In the genomic region with DNA sequence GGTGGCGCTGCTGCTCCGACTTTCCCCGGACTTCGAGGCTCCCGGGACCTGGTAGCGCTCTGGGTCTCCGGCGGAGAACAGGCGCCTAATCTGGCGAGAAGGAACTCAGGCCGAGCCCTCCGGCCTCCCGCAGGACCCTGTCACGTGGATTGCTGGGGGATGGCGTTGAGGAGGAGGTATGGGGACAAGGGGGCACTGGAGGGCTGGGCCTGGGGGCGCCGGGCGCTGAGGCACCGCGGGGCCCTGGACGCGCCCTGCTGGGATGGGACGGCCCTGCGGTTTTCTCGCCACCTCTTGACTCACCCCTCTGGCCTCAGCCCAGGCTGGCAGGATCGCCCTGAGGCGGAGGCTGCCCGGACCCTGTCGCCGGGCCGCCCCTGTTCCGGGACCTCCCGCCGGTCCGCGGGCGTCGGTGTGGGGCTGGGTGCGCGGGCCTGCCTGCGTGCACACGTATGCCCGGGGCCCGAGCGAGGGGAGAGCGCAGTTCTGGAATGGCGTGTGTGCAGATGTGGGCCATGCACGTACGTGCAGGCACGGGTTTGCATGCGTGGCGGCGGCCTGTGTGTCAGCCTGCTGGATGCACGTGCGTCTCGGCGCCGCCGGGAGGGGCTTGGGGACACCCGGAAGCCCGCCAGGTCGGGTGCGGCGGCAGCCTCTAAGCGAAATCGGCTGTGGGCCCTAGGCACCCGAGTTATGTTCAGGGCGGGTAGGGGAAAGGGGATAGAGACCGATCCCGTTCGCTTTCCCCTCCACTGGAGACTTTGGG, we compare ENCODE assay signal across 8 cellular contexts. TPM values are rescaled to one million over a fixed set of nuclear protein-coding genes. Genes with fewer than 3 reads are reported as not detected.
A peak's percentile ranks its signal among the peaks of the same experiment; 100 is the strongest.
DNase-seq lines count a peak whose midpoint lies in the region; ATAC-seq, FAIRE-seq and TF ChIP-seq lines count a peak whose summit lies in the region.

No MANE protein-coding gene starts in this region.

- H4K8ac ChIP-seq in H1 (ENCODE audit: extremely low read depth, insufficient read depth, low read length): peak overlapping the region; percentile 45

- no peak overlapping the region; the same call in 1 of the 2 replicates for H2BK5ac ChIP-seq in H1 (ENCODE audit: low read depth, low read length)

- H3K56ac ChIP-seq in H1 (replicated peaks; ENCODE audit: insufficient read length, low read depth, low read length): peak overlapping the region; percentile 71

- H3K4me1 ChIP-seq in H1 (replicated peaks in 1 of 4; ENCODE audit: control insufficient read depth in 3 of 4, insufficient read depth in 4 of 4, low read length in 3 of 4): peaks cover 0 to 38% (median 20%) of the 10 kb centered on the region in 4 experiments; a peak in 6 of 7 replicates

- H3K79me2 ChIP-seq in H1 (ENCODE audit: control insufficient read depth in 1 of 2, insufficient read depth in 2 of 2, low read length in 2 of 2): peaks cover 19 to 51% of the 10 kb centered on the region in 2 experiments; a peak in 3 of 4 replicates

- no peak for FAIRE-seq in H1 (lab: Jason Lieb, UNC)

- H2AFZ ChIP-seq in H1 (ENCODE audit: low read length): no peak overlapping the region; the same call in 1 of the 2 replicates

- peak; percentile 30 for ATAC-seq in HG02678 (IDR thresholded peaks at IDR 0.05; ENCODE audit: unreplicated experiment)

- H3K79me1 ChIP-seq in H1 (ENCODE audit: low read depth, low read length): peaks cover 7% of the 10 kb centered on the region

- H3K4me2 ChIP-seq in H1 (ENCODE audit: insufficient read depth in 1 of 2, low read depth in 2 of 2, low read length in 2 of 2): peak overlapping the region; percentile 82 to 94

- peak overlapping the region; percentile 60; the same call in 1 of the 2 replicates for H2BK12ac ChIP-seq in H1 (ENCODE audit: low read depth, low read length)

- H4K91ac ChIP-seq in H1 (replicated peaks; ENCODE audit: insufficient read length, low read length): peak overlapping the region; percentile 62

- H3K36me3 ChIP-seq in H1 (ENCODE audit: control insufficient read depth in 2 of 4, insufficient read depth in 4 of 4, low read length in 3 of 4): peaks cover 0 to 7% (median 5%) of the 10 kb centered on the region in 4 experiments; a peak in 6 of 8 replicates

- H3K14ac ChIP-seq in H1 (ENCODE audit: insufficient read length): no peak overlapping the region

- no peak overlapping the region for H2BK20ac ChIP-seq in H1 (ENCODE audit: low read length)

- TF ChIP-seq EP300 in H1 (IDR thresholded peaks at IDR 0.05; ENCODE audit: borderline replicate concordance in 1 of 2, low read depth in 2 of 2, low read length in 2 of 2): no peak

- WGBS in H1 (ENCODE audit: extremely low coverage in 1 of 2, insufficient coverage in 1 of 2, insufficient read length in 1 of 2, insufficient replicate concordance in 2 of 2, low coverage in 1 of 2, low lambda C conversion rate in 2 of 2, missing lambda C conversion rate in 1 of 2), 2 experiments: 1% methylated on average over 57 of the region's 71 CpGs; no CpG with 5 or more reads in 1 of the 2 experiments

- H2AK5ac ChIP-seq in H1 (ENCODE audit: low read depth, low read length): no peak overlapping the region

- H3K9me3 ChIP-seq in H1 (ENCODE audit: insufficient read depth in 2 of 2, low read depth in 1 of 2, low read length in 1 of 2): no peaks in the 10 kb centered on the region

- CTCF ChIA-PET in H1 (lab: Charles Lee; ENCODE audit: partially characterized antibody): interaction anchor here (0.9 to 8.3 kb wide), 24 partner anchors 11 to 207 kb away, joined by 3 to 97 read pairs (median 8); a partner anchor contains a TSS

- H2BK120ac ChIP-seq in H1 (replicated peaks; ENCODE audit: low read depth, low read length): no peak overlapping the region

- peak in 1 of 3 experiments; percentile 4; a peak in 1 of 4 replicates for TF ChIP-seq CTCF in H1 (IDR thresholded peaks at IDR 0.05; ENCODE audit: control extremely low read depth in 1 of 3, insufficient read depth in 1 of 3, low read depth in 1 of 3, low read length in 3 of 3)

- H3K23ac ChIP-seq in H1 (ENCODE audit: insufficient read length): no peak overlapping the region

- DNase-seq in NCI-H146 (lab: John Stamatoyannopoulos, UW): peak; percentile 59
- DNase-seq in NCI-H146 treated with DMSO at 0.1 percent for 48 hours (lab: John Stamatoyannopoulos, UW; ENCODE audit: unreplicated experiment): no peak
- peak; percentile 34 to 83 for DNase-seq in NCI-H526 (lab: John Stamatoyannopoulos, UW)
- DNase-seq in activated CD8-positive, alpha-beta memory T cell treated with anti-CD3 and anti-CD28 coated beads for 4 hours (ENCODE audit: low read depth in 2 of 2): peak; percentile 69 to 78
- no peak for DNase-seq in H1 (ENCODE audit: low read depth in 1 of 2, low spot score in 2 of 2)
- DNase-seq in midbrain (lab: John Stamatoyannopoulos, UW): peak; percentile 48
- DNase-seq in stimulated activated CD8-positive, alpha-beta memory T cell treated with anti-CD3 and anti-CD28 coated beads, Interleukin-4, amount 100 ng/mL, for 24 hours (ENCODE audit: low read depth): peak; percentile 73

- no peak overlapping the region for H2BK15ac ChIP-seq in H1 (ENCODE audit: low read length)

- H3K9ac ChIP-seq in H1 (replicated peaks in 1 of 4; ENCODE audit: extremely low read depth in 1 of 4, low read depth in 3 of 4, low read length in 3 of 4): peak overlapping the region in 3 of 4 experiments; percentile 47 to 63 (median 56); a peak in 6 of 7 replicates

- no peak overlapping the region; the same call in 1 of the 2 replicates for H3K27ac ChIP-seq in H1 (ENCODE audit: low read depth, low read length)

- no peak overlapping the region for H4K5ac ChIP-seq in H1 (ENCODE audit: insufficient read length, low read depth, low read length)

- H3K27me3 ChIP-seq in H1 (replicated peaks in 1 of 4; ENCODE audit: control insufficient read depth in 3 of 4, extremely low read depth in 1 of 4, insufficient read depth in 3 of 4, low read length in 3 of 4): peaks cover 0 to 6% (median 2%) of the 10 kb centered on the region in 4 experiments; a peak in 1 of 7 replicates

- peak overlapping the region; percentile 70 to 89 (median 82) for H3K4me3 ChIP-seq in H1 (ENCODE audit: extremely low read depth in 1 of 4, insufficient read depth in 2 of 4, low read depth in 3 of 4, low read length in 4 of 4)

- peak overlapping the region; percentile 94 for H3K18ac ChIP-seq in H1 (ENCODE audit: extremely low read depth, low read length)

- no peak overlapping the region for H3K4ac ChIP-seq in H1 (replicated peaks; ENCODE audit: insufficient read length, low read depth, low read length)

- no peak for TF ChIP-seq POLR2A in H1 (IDR thresholded peaks at IDR 0.05; ENCODE audit: control extremely low read depth in 1 of 2, low read depth in 2 of 2, low read length in 2 of 2)

- POLR2A ChIA-PET in H1 (lab: Charles Lee; ENCODE audit: partially characterized antibody): interaction anchor here (1.0 to 4.0 kb wide), 17 partner anchors 7 to 245 kb away, joined by 3 to 22 read pairs (median 7); a partner anchor contains a TSS

- peaks cover 28 to 29% of the 10 kb centered on the region in 2 experiments for H4K20me1 ChIP-seq in H1 (replicated peaks in 1 of 2; ENCODE audit: control insufficient read depth in 1 of 2, insufficient read depth in 2 of 2, low read length in 2 of 2)

- H3K23me2 ChIP-seq in H1 (ENCODE audit: low read depth, low read length): peaks cover 17% of the 10 kb centered on the region; the same call in 1 of the 2 replicates

- TF ChIP-seq RAD21 in H1 (IDR thresholded peaks at IDR 0.05 in 1 of 2, conservative IDR thresholded peaks at IDR 0.05 in 1 of 2; ENCODE audit: low read depth in 2 of 2, low read length in 2 of 2): no peak

TF ChIP-seq in H1, 55 proteins besides CTCF, POLR2A, EP300 and RAD21 (continues in another document):
- TF ChIP-seq, protein P1, sequence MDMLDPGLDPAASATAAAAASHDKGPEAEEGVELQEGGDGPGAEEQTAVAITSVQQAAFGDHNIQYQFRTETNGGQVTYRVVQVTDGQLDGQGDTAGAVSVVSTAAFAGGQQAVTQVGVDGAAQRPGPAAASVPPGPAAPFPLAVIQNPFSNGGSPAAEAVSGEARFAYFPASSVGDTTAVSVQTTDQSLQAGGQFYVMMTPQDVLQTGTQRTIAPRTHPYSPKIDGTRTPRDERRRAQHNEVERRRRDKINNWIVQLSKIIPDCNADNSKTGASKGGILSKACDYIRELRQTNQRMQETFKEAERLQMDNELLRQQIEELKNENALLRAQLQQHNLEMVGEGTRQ (IDR thresholded peaks at IDR 0.05; ENCODE audit: low read length): peak; percentile 33; the same call in 1 of the 2 replicates
- no peak for TF ChIP-seq HDAC6 (IDR thresholded peaks at IDR 0.05; ENCODE audit: low read depth, low read length)
- no peak for TF ChIP-seq SIRT6 (IDR thresholded peaks at IDR 0.05; ENCODE audit: low read length)
- no peak for TF ChIP-seq CHD2 (IDR thresholded peaks at IDR 0.05; ENCODE audit: low read length)
- no peak for TF ChIP-seq RNF2 (IDR thresholded peaks at IDR 0.05; ENCODE audit: borderline replicate concordance, low read depth, low read length, missing control alignments, poor library complexity, severe bottlenecking)

RNA-seq across cellular contexts. Expression of a gene that starts 0.8 kb away (rescaled TPM):
- 35.6 and 38.5 TPM in 2 replicates for total RNA-seq in H1 (2021; fragmentation: NEBNext Ultra II Directional; extraction: Animal tissue kit (Norgen Biotek cat#: 25700))
- polyA plus RNA-seq in H1 (2011; rRNA removed): 13.8 and 18.9 TPM in 2 replicates
- 5.7 TPM for polyA plus RNA-seq in H1 (2011; cell fraction: cytosol; rRNA removed)
- 15.1 TPM for polyA plus RNA-seq in H1 (2011; cell fraction: nucleus; rRNA removed)
- 17.6 to 27.7 TPM (median 24.3 TPM) in 4 replicates for polyA plus RNA-seq in H1 (2012, experiment 1 of 2)
- polyA plus RNA-seq in H1 (2012, experiment 2 of 2): 24.9 TPM
- polyA plus RNA-seq in H1 (2013, experiment 1 of 2): 23.9 TPM
- 24.3 TPM for polyA plus RNA-seq in H1 (2013, experiment 2 of 2)
- polyA minus RNA-seq in H1 (2011; rRNA and poly(A)+ RNA removed): 14.5 and 15.8 TPM in 2 replicates
- 23.3 TPM for polyA minus RNA-seq in H1 (2011; cell fraction: cytosol; rRNA and poly(A)+ RNA removed)
- polyA minus RNA-seq in H1 (2011; cell fraction: nucleus; rRNA and poly(A)+ RNA removed): 21.6 TPM

RNA-seq across cellular contexts. Expression of a gene that starts 55.7 kb away (rescaled TPM):
- 0.35 TPM in 1 of 2 replicates, not detected in the other for total RNA-seq in H1 (2021; fragmentation: NEBNext Ultra II Directional; extraction: Animal tissue kit (Norgen Biotek cat#: 25700))
- polyA plus RNA-seq in H1 (2011; rRNA removed): 0.14 and 0.17 TPM in 2 replicates
- 0.22 TPM for polyA plus RNA-seq in H1 (2011; cell fraction: cytosol; rRNA removed)
- polyA plus RNA-seq in H1 (2011; cell fraction: nucleus; rRNA removed): 0.11 TPM
- polyA plus RNA-seq in H1 (2012, experiment 1 of 2): 0.15 to 0.61 TPM (median 0.42 TPM) in 4 replicates
- polyA plus RNA-seq in H1 (2012, experiment 2 of 2): not detected
- 0.99 TPM for polyA plus RNA-seq in H1 (2013, experiment 1 of 2)
- 0.75 TPM for polyA plus RNA-seq in H1 (2013, experiment 2 of 2)
- not detected in 2 replicates for polyA minus RNA-seq in H1 (2011; rRNA and poly(A)+ RNA removed)
- polyA minus RNA-seq in H1 (2011; cell fraction: cytosol; rRNA and poly(A)+ RNA removed): not detected
- 0.30 TPM for polyA minus RNA-seq in H1 (2011; cell fraction: nucleus; rRNA and poly(A)+ RNA removed)

Comparison
In these comparisons a context has a peak if more than half of its experiments do, and no peak if none do; other contexts are left out.
1. DNase-seq: peak in NCI-H146 (single experiment), NCI-H526 (2 of 2), activated CD8-positive, alpha-beta memory T cell treated with anti-CD3 and anti-CD28 coated beads for 4 hours (2 of 2), midbrain (single experiment) and stimulated activated CD8-positive, alpha-beta memory T cell treated with anti-CD3 and anti-CD28 coated beads, Interleukin-4, amount 100 ng/mL, for 24 hours (single experiment); none in NCI-H146 treated with DMSO at 0.1 percent for 48 hours (single experiment) and H1 (0 of 2).